ENCODE assay signal across 8 cellular contexts in the genomic region with DNA sequence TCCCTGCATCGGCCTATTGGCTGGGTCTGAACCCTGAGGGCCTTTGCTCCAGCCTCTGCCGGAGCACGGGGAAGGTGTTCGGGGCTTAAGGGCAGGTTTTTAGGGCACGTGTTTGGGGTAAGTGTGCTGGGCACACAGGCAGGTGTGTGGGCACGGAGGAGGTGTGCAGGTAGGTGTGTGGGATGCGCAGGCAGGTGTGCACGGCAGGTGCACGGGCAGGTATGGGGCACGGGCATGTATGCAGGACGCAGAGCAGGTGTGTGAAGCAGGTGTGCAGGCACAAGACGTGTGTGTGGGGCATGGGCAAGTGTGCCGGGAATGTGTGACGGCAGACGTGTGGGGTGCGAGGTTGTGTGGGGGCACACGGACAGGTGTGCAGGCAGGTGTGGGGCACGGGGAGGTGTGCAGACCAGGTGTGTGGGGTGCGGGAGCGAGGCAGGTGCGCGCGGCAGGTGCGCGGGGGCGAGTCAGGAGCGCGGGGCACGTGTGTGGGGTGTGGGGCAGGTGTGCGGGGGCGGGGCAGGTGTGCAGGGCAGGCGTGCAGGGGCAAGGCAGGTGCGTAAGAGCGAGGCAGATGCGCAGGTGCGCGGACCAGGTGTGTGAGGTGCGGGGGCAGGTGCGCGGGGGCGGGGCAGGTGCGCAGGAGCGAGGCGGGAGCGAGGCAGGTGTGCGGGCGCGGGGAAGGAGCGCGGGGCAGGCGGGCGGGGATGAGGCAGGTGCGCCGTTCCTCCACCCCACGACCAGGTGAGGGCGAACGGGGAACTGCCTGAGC. TPM values are rescaled to one million over a fixed set of nuclear protein-coding genes. Genes with fewer than 3 reads are reported as not detected.
DNase-seq lines count a peak whose midpoint lies in the region; ATAC-seq and TF ChIP-seq lines count a peak whose summit lies in the region.

No MANE protein-coding gene starts in this region.

- intact Hi-C loops in prostate gland (cut with DNase I) = loop anchor here (2.0 kb wide), 1 partner anchor 28 kb away; the partner anchor contains the start of gene METRNL

- POLR2A ChIA-PET in RWPE1 (lab: Yijun Ruan, JAX; ENCODE audit: low non-redundant PET) = no interaction called here

- TF ChIP-seq POLR2A in prostate gland (IDR thresholded peaks at IDR 0.05) = no peak

- H3K27me3 ChIP-seq in prostate gland (replicated peaks; ENCODE audit: insufficient read depth) = no peaks in the 10 kb centered on the region

- peak; percentile 33 for DNase-seq in NCI-H1105 treated with DMSO at 0.1 percent for 48 hours (lab: John Stamatoyannopoulos, UW)
- DNase-seq in NCI-H1105 (lab: John Stamatoyannopoulos, UW) = no peak
- DNase-seq in RWPE1 (ENCODE audit: low spot score) = peak; percentile 36
- no peak for DNase-seq in fibroblast of pulmonary artery (ENCODE audit: low read depth)
- no peak for DNase-seq in prostate gland (ENCODE audit: low spot score)
- DNase-seq in AG20443 (ENCODE audit: low spot score) = no peak

- WGBS in prostate gland = 27% methylated on average over 53 of the region's 57 CpGs

- H3K4me1 ChIP-seq in prostate gland (replicated peaks) = peaks cover 8% of the 10 kb centered on the region

- CTCF ChIA-PET in RWPE1 (lab: Yijun Ruan, JAX) = no interaction called here

- TF ChIP-seq CTCF in RWPE1 (conservative IDR thresholded peaks at IDR 0.05; ENCODE audit: low read depth) (no peak), fibroblast of pulmonary artery (IDR thresholded peaks at IDR 0.05; ENCODE audit: low read length, missing control alignments) (no peak), prostate gland (IDR thresholded peaks at IDR 0.05) (no peak)

- no peaks in the 10 kb centered on the region for H3K9me3 ChIP-seq in prostate gland

- H3K4me3 ChIP-seq in fibroblast of pulmonary artery (replicated peaks; ENCODE audit: low read depth, low read length) (peak overlapping the region; percentile 63), prostate gland (peak overlapping the region; percentile 72 to 84)

- ATAC-seq in GM21526 (IDR thresholded peaks at IDR 0.05; ENCODE audit: low FRiP score, unreplicated experiment) (no peak), GM19351 (IDR thresholded peaks at IDR 0.05; ENCODE audit: unreplicated experiment) (no peak)

- H3K27ac ChIP-seq in RWPE1 (peak overlapping the region; percentile 74), prostate gland (peak overlapping the region; percentile 71)

- no peaks in the 10 kb centered on the region for H3K36me3 ChIP-seq in prostate gland

RNA-seq across cellular contexts. Expression of gene METRNL, which starts 28.6 kb away (rescaled TPM):
- 10 to 100 TPM; 22.4 to 59.4 TPM for total RNA-seq in prostate gland

Comparison
In these comparisons a context has a peak if more than half of its experiments do, and no peak if none do; other contexts are left out.
1. DNase-seq: peak in NCI-H1105 treated with DMSO at 0.1 percent for 48 hours (single experiment) and RWPE1 (single experiment); none in NCI-H1105 (single experiment), fibroblast of pulmonary artery (single experiment), prostate gland (single experiment) and AG20443 (single experiment).